In genomic region chr9:131500377-131500776, GRCh38 we compare ENCODE assay signal across 10 cellular contexts. TPM values are rescaled to one million over a fixed set of nuclear protein-coding genes. Genes with fewer than 3 reads are reported as not detected.
A peak's percentile ranks its signal among the peaks of the same experiment; 100 is the strongest.
DNase-seq lines count a peak whose midpoint lies in the region; ATAC-seq and TF ChIP-seq lines count a peak whose summit lies in the region.
"Had no signal": no experiment of that assay in that cellular context is flagged by ENCODE, and none has a peak within 500 bp of the region (broad histone marks: within the 10 kb centered on the region; RNA-seq: fewer than 3 reads in every experiment).

No MANE protein-coding gene starts in this region.

- CTCF ChIA-PET in HEK293T (lab: Yijun Ruan, JAX): no interaction called here

- H3K27ac Mint-ChIP-seq in H9: peak overlapping the region in 2 of 3 experiments; percentile 36 to 85; a peak in 3 of 7 replicates

- DNase-seq in H9: no peak
- peak; percentile 67 for DNase-seq in activated CD4-positive, alpha-beta T cell treated with anti-CD3 and anti-CD28 coated beads, Interleukin-2, amount 50 U/mL, for 1 hour
- DNase-seq in central memory CD4-positive, alpha-beta T cell: peak; percentile 88
- DNase-seq in stimulated activated CD4-positive, alpha-beta T cell treated with anti-CD3 and anti-CD28 coated beads, Interleukin-2, amount 100 ng/mL, for 48 hours: peak; percentile 56 to 60
- no peak for DNase-seq in NCI-H2081 (lab: John Stamatoyannopoulos, UW)
- no peak for DNase-seq in putamen (ENCODE audit: low spot score)
- no peak for DNase-seq in HEK293T (ENCODE audit: extremely low spot score)

- POLR2A ChIA-PET in HEK293T (lab: Yijun Ruan, JAX): interaction anchor here (0.9 kb wide), 1 partner anchor 127 kb away, joined by 3 read pairs; no protein-coding TSS in a partner anchor

- H3K9me3 ChIP-seq in H9 (ENCODE audit: control insufficient read depth, low read depth, low read length): no peaks in the 10 kb centered on the region
- H3K9me3 ChIP-seq: gastroesophageal sphincter had no signal

- no peak overlapping the region for H3K56ac ChIP-seq in H9 (ENCODE audit: insufficient read length, low read depth, low read length)

- H2BK20ac ChIP-seq in H9 (ENCODE audit: low read depth, low read length, poor library complexity, severe bottlenecking): no peak overlapping the region

- H3K4me3 Mint-ChIP-seq in H9: no peak overlapping the region

- no peaks in the 10 kb centered on the region for H3K79me1 ChIP-seq in H9 (ENCODE audit: insufficient read depth, low read depth, low read length, poor library complexity, severe bottlenecking)

- peaks cover 9% of the 10 kb centered on the region for H3K23me2 ChIP-seq in H9 (ENCODE audit: insufficient read length, low read depth, low read length, poor library complexity, severe bottlenecking)

- no CpG with 5 or more reads among the region's 12 CpGs for WGBS in H9 (ENCODE audit: extremely low coverage, insufficient read length, low lambda C conversion rate)

- H2AK5ac ChIP-seq in H9 (ENCODE audit: insufficient read length, low read length): no peak overlapping the region

- no peaks in the 10 kb centered on the region for H3K9me3 Mint-ChIP-seq in H9

- peaks cover 20 to 66% (median 54%) of the 10 kb centered on the region in 3 experiments; a peak in 6 of 7 replicates for H3K36me3 Mint-ChIP-seq in H9 (ENCODE audit: insufficient read depth in 1 of 3, low read depth in 3 of 3)

- H3K4me2 ChIP-seq in H9 (ENCODE audit: insufficient read depth, insufficient read length, low read length): no peak overlapping the region

- H2BK5ac ChIP-seq in H9 (ENCODE audit: insufficient read length, low read length): no peak overlapping the region

- no peaks in the 10 kb centered on the region for H3K27me3 ChIP-seq in H9 (ENCODE audit: insufficient read depth, low read length)
- H3K27me3 ChIP-seq: gastroesophageal sphincter had no signal

- H3K4ac ChIP-seq in H9 (ENCODE audit: low read depth, low read length): no peak overlapping the region

- H3K4me1 Mint-ChIP-seq in H9: peaks cover 30 to 43% of the 10 kb centered on the region in 2 experiments

- H2AFZ ChIP-seq in H9 (ENCODE audit: low read length): no peak overlapping the region

- no peak overlapping the region for H3K14ac ChIP-seq in H9 (ENCODE audit: insufficient read depth, low read length)

- H3K4me1 ChIP-seq in H9 (ENCODE audit: insufficient read depth, low read length): no peaks in the 10 kb centered on the region

- H3K27me3 Mint-ChIP-seq in H9 (ENCODE audit: low read depth): peaks cover 7% of the 10 kb centered on the region

- H3K23ac ChIP-seq in H9 (ENCODE audit: insufficient read length, low read depth, low read length): no peak overlapping the region

- H4K20me1 ChIP-seq in H9 (ENCODE audit: control insufficient read depth, insufficient read depth, insufficient read length): peaks cover 2% of the 10 kb centered on the region

- H2BK120ac ChIP-seq in H9 (ENCODE audit: low read depth, low read length, poor library complexity, severe bottlenecking): no peak overlapping the region

- no peak for TF ChIP-seq CTCF in H9 (conservative IDR thresholded peaks at IDR 0.05)

- H4K91ac ChIP-seq in H9 (ENCODE audit: insufficient read length, low read depth, low read length): no peak overlapping the region

- H3K9ac ChIP-seq in H9 (ENCODE audit: extremely low read depth, insufficient read length, low read length): no peak overlapping the region

- no peak overlapping the region for H3K18ac ChIP-seq in H9 (ENCODE audit: insufficient read length, low read depth, low read length)

- no peak overlapping the region for H3T11ph ChIP-seq in H9 (ENCODE audit: low read length)

- no peak overlapping the region for H3K27ac ChIP-seq in H9 (ENCODE audit: insufficient read length, low read depth, low read length)

- H4K5ac ChIP-seq in H9 (ENCODE audit: insufficient read length, low read depth, low read length): no peak overlapping the region

- no peaks in the 10 kb centered on the region for H3K79me2 ChIP-seq in H9 (ENCODE audit: insufficient read depth, low read length)

- H4K8ac ChIP-seq in H9 (replicated peaks; ENCODE audit: insufficient read length, low read depth, low read length): no peak overlapping the region

- H2BK12ac ChIP-seq in H9 (ENCODE audit: insufficient read length, low read depth, low read length): no peak overlapping the region

- no peak for ATAC-seq in GM19035 (IDR thresholded peaks at IDR 0.05; ENCODE audit: unreplicated experiment)
- ATAC-seq: gastroesophageal sphincter, right cardiac atrium had no signal

- H2BK15ac ChIP-seq in H9 (ENCODE audit: low read depth, low read length): no peak overlapping the region

TF ChIP-seq in HEK293T, 16 proteins besides CTCF, POLR2A, EP300 and RAD21:
- TF ChIP-seq TARDBP (IDR thresholded peaks at IDR 0.05) (no peak), SUZ12 (IDR thresholded peaks at IDR 0.05) (no peak)

RNA-seq across cellular contexts. Expression of gene POMT1, which starts 2.3 kb away (rescaled TPM):
- total RNA-seq in H9 (2021): 34.0 and 34.1 TPM in 2 replicates

RNA-seq across cellular contexts. Expression of gene UCK1, which starts 30.7 kb away (rescaled TPM):
- total RNA-seq in H9 (2021): 51.2 and 54.2 TPM in 2 replicates

RNA-seq across cellular contexts. Expression of gene PRRT1B, which starts 44.9 kb away (rescaled TPM):
- 0.72 and 1.0 TPM in 2 replicates for total RNA-seq in H9 (2021)
- total RNA-seq: gastroesophageal sphincter, right cardiac atrium had no signal

Comparison
In these comparisons a context has a peak if more than half of its experiments do, and no peak if none do; other contexts are left out.
1. DNase-seq: peak in activated CD4-positive, alpha-beta T cell treated with anti-CD3 and anti-CD28 coated beads, Interleukin-2, amount 50 U/mL, for 1 hour (single experiment), central memory CD4-positive, alpha-beta T cell (single experiment) and stimulated activated CD4-positive, alpha-beta T cell treated with anti-CD3 and anti-CD28 coated beads, Interleukin-2, amount 100 ng/mL, for 48 hours (2 of 2); none in H9 (single experiment), NCI-H2081 (0 of 2), putamen (single experiment) and HEK293T (single experiment).